ENCODE assay signal across 22 cellular contexts in the genomic region with DNA sequence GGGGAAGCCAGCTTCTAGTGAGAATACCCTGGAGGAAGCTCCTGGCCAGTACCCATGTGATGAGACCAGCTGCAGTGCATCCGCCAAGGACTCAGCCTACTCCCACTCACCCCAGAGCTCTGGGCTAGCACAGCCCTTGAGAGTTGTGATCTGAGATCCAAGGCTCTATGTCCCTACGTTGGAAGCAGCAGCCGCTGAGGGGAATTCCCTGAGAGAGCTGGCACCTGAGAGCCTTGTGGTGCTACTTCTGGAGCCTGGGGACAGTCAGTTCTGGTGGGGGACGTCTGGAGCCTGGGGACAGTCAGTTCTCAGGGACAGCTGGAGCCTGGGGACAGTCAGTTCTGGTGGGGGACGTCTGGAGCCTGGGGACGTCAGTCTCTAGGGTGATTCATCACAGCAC. TPM values are rescaled to one million over a fixed set of nuclear protein-coding genes. Genes with fewer than 3 reads are reported as not detected.
DNase-seq lines count a peak whose midpoint lies in the region; ATAC-seq and TF ChIP-seq lines count a peak whose summit lies in the region.
"Had no signal": no experiment of that assay in that cellular context is flagged by ENCODE, and none has a peak within 500 bp of the region (broad histone marks: within the 10 kb centered on the region; RNA-seq: fewer than 3 reads in every experiment).

No MANE protein-coding gene starts in this region.

- intact Hi-C loops in Right ventricle myocardium inferior (cut with DNase I): no loop called here
- intact Hi-C loops in cardiac septum (cut with DNase I): no loop called here
- intact Hi-C loops in right cardiac atrium (cut with DNase I): no loop called here
- intact Hi-C loops in posterior cingulate gyrus (cut with DNase I): no loop called here
- intact Hi-C loops in left lung (cut with DNase I): no loop called here

- no peak for TF ChIP-seq CTCF in left lung (IDR thresholded peaks at IDR 0.05)

- H3K27ac ChIP-seq in right cardiac atrium (ENCODE audit: low read length) (peak overlapping the region; percentile 61), left lung (no peak overlapping the region)
- H3K27ac ChIP-seq: 22Rv1, Peyer's patch had no signal

- H3K9me3 Mint-ChIP-seq in natural killer cell treated with Interleukin-12 subunit alpha and Interleukin-12 subunit beta and Interleukin-15 and Interleukin-18, amount 100 ng/mL, for 72 hours: no peaks in the 10 kb centered on the region

- 36% methylated on average over 6 of the region's 6 CpGs for WGBS in right cardiac atrium

- no peak overlapping the region for H3K4me3 Mint-ChIP-seq in natural killer cell treated with Interleukin-12 subunit alpha and Interleukin-12 subunit beta and Interleukin-15 and Interleukin-18, amount 100 ng/mL, for 72 hours
- H3K4me3 Mint-ChIP-seq: CD14-positive monocyte had no signal

- H3K27me3 Mint-ChIP-seq in natural killer cell treated with Interleukin-12 subunit alpha and Interleukin-12 subunit beta and Interleukin-15 and Interleukin-18, amount 100 ng/mL, for 72 hours: peaks cover 0 to 12% of the 10 kb centered on the region in 2 donors

- ATAC-seq in Right ventricle myocardium inferior (peak; percentile 72), right cardiac atrium (peak; percentile 66 to 69), left lung (no peak)
- ATAC-seq in natural killer cell treated with Interleukin-12 subunit alpha and Interleukin-12 subunit beta and Interleukin-15 and Interleukin-18, amount 100 ng/mL, for 72 hours: no peak

- H3K4me1 Mint-ChIP-seq in natural killer cell treated with Interleukin-12 subunit alpha and Interleukin-12 subunit beta and Interleukin-15 and Interleukin-18, amount 100 ng/mL, for 72 hours (ENCODE audit: low read depth in 2 of 2): no peaks in the 10 kb centered on the region
- H3K4me1 Mint-ChIP-seq: CD14-positive monocyte had no signal

- H3K9me3 ChIP-seq in right cardiac atrium (ENCODE audit: control insufficient read depth, low read length) (no peaks in the 10 kb centered on the region), left lung (no peaks in the 10 kb centered on the region)
- H3K9me3 ChIP-seq: HAP-1, Peyer's patch had no signal

- no peak overlapping the region for H3K4me3 ChIP-seq in right cardiac atrium (ENCODE audit: low read length)
- no peak overlapping the region for H3K4me3 ChIP-seq in left lung
- H3K4me3 ChIP-seq: HAP-1, Peyer's patch had no signal

- H3K27me3 ChIP-seq in right cardiac atrium (ENCODE audit: control insufficient read depth, insufficient read depth) (no peaks in the 10 kb centered on the region), left lung (no peaks in the 10 kb centered on the region)
- H3K27me3 ChIP-seq: Peyer's patch had no signal

- DNase-seq in Right ventricle myocardium inferior (ENCODE audit: missing footprints) (no peak), cardiac septum (ENCODE audit: low spot score) (no peak), right cardiac atrium (no peak), posterior cingulate gyrus (peak in 7 of 10 donors; percentile 23 to 88 (median 50)), cerebellum (ENCODE audit: low spot score) (no peak), islet precursor cell (no peak), left lung (no peak)
- no peak for DNase-seq in natural killer cell treated with Interleukin-12 subunit alpha and Interleukin-12 subunit beta and Interleukin-15 and Interleukin-18, amount 100 ng/mL, for 72 hours (ENCODE audit: low spot score)
- DNase-seq: AML-193, GDM1, MM.1S, NCI-H1092, NCI-H1436 treated with DMSO at 0.1 percent for 48 hours, NCI-H2029 treated with DMSO at 0.1 percent for 48 hours, NCI-H2171 treated with DMSO at 0.1 percent for 48 hours, NCI-H446 treated with DMSO at 0.1 percent for 48 hours, Peyer's patch, SHP77 treated with DMSO at 0.1 percent for 48 hours had no signal

- H3K4me1 ChIP-seq in right cardiac atrium (ENCODE audit: control insufficient read depth, insufficient read depth, low read length) (peaks cover 3% of the 10 kb centered on the region), left lung (no peaks in the 10 kb centered on the region)
- H3K4me1 ChIP-seq: HAP-1, Peyer's patch had no signal

- no peak overlapping the region for H3K27ac Mint-ChIP-seq in natural killer cell treated with Interleukin-12 subunit alpha and Interleukin-12 subunit beta and Interleukin-15 and Interleukin-18, amount 100 ng/mL, for 72 hours
- H3K27ac Mint-ChIP-seq: CD14-positive monocyte had no signal

- no peaks in the 10 kb centered on the region for H3K36me3 ChIP-seq in left lung
- H3K36me3 ChIP-seq: HAP-1, Peyer's patch had no signal

- H3K36me3 Mint-ChIP-seq in natural killer cell treated with Interleukin-12 subunit alpha and Interleukin-12 subunit beta and Interleukin-15 and Interleukin-18, amount 100 ng/mL, for 72 hours: no peaks in the 10 kb centered on the region
- H3K36me3 Mint-ChIP-seq: CD14-positive monocyte had no signal

RNA-seq across cellular contexts. Expression of a gene that starts 39.2 kb away (rescaled TPM):
- total RNA-seq in Right ventricle myocardium inferior (59.4 TPM), cardiac septum (67.1 TPM), right cardiac atrium (100 to 1,000 TPM; 103 to 188 (median 111) TPM), cerebellum (28.5 TPM), left lung (10 to 100 TPM; 24.0 to 49.8 TPM)
- 40.4 TPM for polyA plus RNA-seq in right cardiac atrium
- total RNA-seq in natural killer cell treated with Interleukin-12 subunit alpha and Interleukin-12 subunit beta and Interleukin-15 and Interleukin-18, amount 100 ng/mL, for 72 hours: not detected
- total RNA-seq: LHCN-M2 had no signal

Comparison
In these comparisons a context has a peak if more than half of its experiments do, and no peak if none do; other contexts are left out.
1. ATAC-seq: peak in Right ventricle myocardium inferior (single experiment) and right cardiac atrium (2 of 2); none in left lung (single experiment) and natural killer cell treated with Interleukin-12 subunit alpha and Interleukin-12 subunit beta and Interleukin-15 and Interleukin-18, amount 100 ng/mL, for 72 hours (0 of 2).
2. DNase-seq: peak in posterior cingulate gyrus (7 of 10); none in Right ventricle myocardium inferior (single experiment), cardiac septum (single experiment), right cardiac atrium (0 of 3), cerebellum (single experiment), islet precursor cell (single experiment), left lung (0 of 2) and natural killer cell treated with Interleukin-12 subunit alpha and Interleukin-12 subunit beta and Interleukin-15 and Interleukin-18, amount 100 ng/mL, for 72 hours (single experiment).
3. RNA of a gene that starts 39.2 kb away (total RNA-seq): 103 to 188 TPM in right cardiac atrium, 67.1 TPM in cardiac septum (single experiment), 59.4 TPM in Right ventricle myocardium inferior (single experiment), 24.0 to 49.8 TPM in left lung and 28.5 TPM in cerebellum (single experiment); not detected in natural killer cell treated with Interleukin-12 subunit alpha and Interleukin-12 subunit beta and Interleukin-15 and Interleukin-18, amount 100 ng/mL, for 72 hours; every median in the first group is over 10 times any median in the second.